Comparison of ENCODE assay signal across 22 cellular contexts in the genomic region with DNA sequence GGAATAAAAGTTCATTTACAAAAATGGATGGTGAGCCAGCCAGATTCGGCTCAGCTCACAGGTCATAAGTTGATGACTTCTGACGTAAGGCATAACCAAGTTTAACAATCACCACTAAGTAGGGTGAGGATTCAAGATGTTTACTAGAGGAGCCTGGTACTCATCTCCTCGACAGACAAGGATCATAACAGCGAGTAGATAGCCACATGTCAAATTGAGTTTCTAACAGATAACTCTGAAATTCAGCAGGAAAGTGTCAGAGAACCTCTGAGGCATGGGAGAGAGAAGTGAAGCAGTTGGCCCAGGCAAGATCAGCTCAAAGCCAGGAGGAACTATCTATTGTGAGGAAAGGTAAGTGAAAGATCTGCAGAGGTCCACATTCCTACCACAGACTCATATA.
DNase-seq lines count a peak whose midpoint lies in the region; ATAC-seq and TF ChIP-seq lines count a peak whose summit lies in the region.
"Had no signal": no experiment of that assay in that cellular context is flagged by ENCODE, and none has a peak within 500 bp of the region (broad histone marks: within the 10 kb centered on the region; RNA-seq: fewer than 3 reads in every experiment).

No MANE protein-coding gene starts in this region.

- intact Hi-C loops in testis (cut with DNase I; ENCODE audit: low total_unique reads) = no loop called here
- intact Hi-C loops in psoas muscle (cut with DNase I) = no loop called here

- peaks cover 46% of the 10 kb centered on the region for H3K36me3 Mint-ChIP-seq in activated naive CD4-positive, alpha-beta T cell treated with anti-CD3 and anti-CD28 coated beads, Interleukin-2, amount 50 U/mL, for 24 hours
- H3K36me3 Mint-ChIP-seq in central memory CD8-positive, alpha-beta T cell (ENCODE audit: insufficient read depth) = peaks cover 13% of the 10 kb centered on the region
- H3K36me3 Mint-ChIP-seq: CD14-positive monocyte had no signal

- peak overlapping the region; percentile 20 for H3K27ac Mint-ChIP-seq in activated naive CD4-positive, alpha-beta T cell treated with anti-CD3 and anti-CD28 coated beads, Interleukin-2, amount 50 U/mL, for 24 hours
- peak overlapping the region; percentile 47 for H3K27ac Mint-ChIP-seq in central memory CD8-positive, alpha-beta T cell (ENCODE audit: low read depth)
- H3K27ac Mint-ChIP-seq: CD14-positive monocyte; CD4-positive, alpha-beta T cell; GM23338; H9 had no signal

- no peak for ATAC-seq in central memory CD8-positive, alpha-beta T cell (replicated peaks; ENCODE audit: extremely low read depth, poor library complexity, severe bottlenecking)
- no peak for ATAC-seq in psoas muscle
- ATAC-seq: A549, GM23338, HCT116 had no signal

- WGBS in testis, 2 donors = 62 to 66% methylated on average over 4 of the region's 4 CpGs
- 67 to 77% (median 68%) methylated on average over 4 of the region's 4 CpGs for WGBS in psoas muscle, 3 donors

- DNase-seq in activated naive CD4-positive, alpha-beta T cell (lab: John Stamatoyannopoulos, UW) = no peak
- DNase-seq in SK-N-DZ (ENCODE audit: low spot score) (peak; percentile 97), testis (no peak), psoas muscle (no peak)
- no peak for DNase-seq in central memory CD8-positive, alpha-beta T cell (ENCODE audit: low spot score in 2 of 2)
- DNase-seq: 8988T; ACHN; AML-193; BE2C; Calu3; CD4-positive, alpha-beta T cell; COR-L47; DMS53; DMS79 treated with DMSO at 0.1 percent for 48 hours; GF-D8; H9 had no signal

- H3K4me3 ChIP-seq in testis (no peak overlapping the region), psoas muscle (no peak overlapping the region)
- H3K4me3 ChIP-seq: A549; BLaER1 treated with 17β-estradiol and CSF1 and Interleukin-3, amounts not matched to agents 10 nM and 100 nM; GM23338 had no signal

- H3K27ac ChIP-seq in testis (no peak overlapping the region), psoas muscle (no peak overlapping the region)
- H3K27ac ChIP-seq: A549; BLaER1 treated with 17β-estradiol and CSF1 and Interleukin-3, amounts not matched to agents 10 nM and 100 nM had no signal

- H3K4me1 Mint-ChIP-seq in activated naive CD4-positive, alpha-beta T cell treated with anti-CD3 and anti-CD28 coated beads, Interleukin-2, amount 50 U/mL, for 24 hours = peaks cover 24% of the 10 kb centered on the region
- H3K4me1 Mint-ChIP-seq in central memory CD8-positive, alpha-beta T cell = peaks cover 9% of the 10 kb centered on the region
- H3K4me1 Mint-ChIP-seq: CD14-positive monocyte, GM23338 had no signal

- no peaks in the 10 kb centered on the region for H3K27me3 Mint-ChIP-seq in activated naive CD4-positive, alpha-beta T cell treated with anti-CD3 and anti-CD28 coated beads, Interleukin-2, amount 50 U/mL, for 24 hours
- H3K27me3 Mint-ChIP-seq in central memory CD8-positive, alpha-beta T cell = no peaks in the 10 kb centered on the region
- H3K27me3 Mint-ChIP-seq: CD4-positive, alpha-beta T cell had no signal

- TF ChIP-seq POLR2A in testis (IDR thresholded peaks at IDR 0.05) = no peak

- H3K9me3 ChIP-seq in testis (no peaks in the 10 kb centered on the region), psoas muscle (no peaks in the 10 kb centered on the region)
- H3K9me3 ChIP-seq: A549, BE2C had no signal

- H3K9me3 Mint-ChIP-seq in activated naive CD4-positive, alpha-beta T cell treated with anti-CD3 and anti-CD28 coated beads, Interleukin-2, amount 50 U/mL, for 24 hours = peaks cover 23% of the 10 kb centered on the region
- H3K9me3 Mint-ChIP-seq in central memory CD8-positive, alpha-beta T cell = peaks cover 17% of the 10 kb centered on the region

- H3K4me1 ChIP-seq in testis (no peaks in the 10 kb centered on the region), psoas muscle (no peaks in the 10 kb centered on the region)
- H3K4me1 ChIP-seq: A549; BE2C; BLaER1 treated with 17β-estradiol and CSF1 and Interleukin-3, amounts not matched to agents 10 nM and 100 nM had no signal

- H3K36me3 ChIP-seq in testis (ENCODE audit: low read depth, missing control alignments) (no peaks in the 10 kb centered on the region), psoas muscle (ENCODE audit: insufficient read depth in 1 of 2, low read depth in 1 of 2) (no peaks in the 10 kb centered on the region)
- H3K36me3 ChIP-seq: BE2C; BLaER1 treated with 17β-estradiol and CSF1 and Interleukin-3, amounts not matched to agents 10 nM and 100 nM had no signal

- H3K27me3 ChIP-seq in testis = no peaks in the 10 kb centered on the region
- no peaks in the 10 kb centered on the region for H3K27me3 ChIP-seq in psoas muscle (ENCODE audit: insufficient read depth in 3 of 3, low read length in 2 of 3)
- H3K27me3 ChIP-seq: BE2C; BLaER1 treated with 17β-estradiol and CSF1 and Interleukin-3, amounts not matched to agents 10 nM and 100 nM had no signal

- TF ChIP-seq CTCF in testis (IDR thresholded peaks at IDR 0.05) (no peak), psoas muscle (IDR thresholded peaks at IDR 0.05) (no peak)

- no peak overlapping the region for H3K4me3 Mint-ChIP-seq in activated naive CD4-positive, alpha-beta T cell treated with anti-CD3 and anti-CD28 coated beads, Interleukin-2, amount 50 U/mL, for 24 hours
- no peak overlapping the region for H3K4me3 Mint-ChIP-seq in central memory CD8-positive, alpha-beta T cell
- H3K4me3 Mint-ChIP-seq: CD14-positive monocyte; CD4-positive, alpha-beta T cell; GM23338; H9 had no signal
